Comparison of ENCODE assay signal across 36 cellular contexts in the genomic region with DNA sequence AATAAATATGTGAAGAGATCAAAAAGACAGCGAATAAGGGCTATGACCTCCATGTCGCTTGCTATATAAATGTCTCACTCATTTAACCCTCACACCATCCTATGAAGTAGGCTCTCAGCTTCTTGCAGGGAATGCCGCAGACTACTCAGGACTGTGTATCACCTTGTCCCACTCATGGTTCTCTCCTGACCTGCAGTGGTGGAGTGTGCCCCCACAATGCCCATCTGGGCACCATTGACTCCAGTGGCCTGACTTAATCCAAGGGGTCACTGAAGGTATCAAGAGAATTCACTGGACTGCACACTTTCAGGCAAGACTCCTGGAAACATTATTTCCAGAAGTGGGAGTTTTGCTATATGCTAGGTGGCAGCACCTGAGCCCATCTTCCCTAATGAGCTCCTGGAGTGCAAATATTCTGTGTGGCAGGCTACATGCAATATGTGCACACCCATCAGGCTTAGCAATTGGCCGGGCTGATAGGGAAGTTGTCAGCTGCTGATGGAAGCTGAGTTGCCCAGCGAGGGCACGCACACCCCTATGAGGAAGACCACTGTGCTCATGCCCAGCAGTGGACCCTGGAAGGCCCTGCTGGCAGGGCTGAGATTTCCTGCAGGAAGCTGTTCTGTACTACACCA.
"Had no signal": no experiment of that assay in that cellular context is flagged by ENCODE, and none has a peak within 500 bp of the region (broad histone marks: within the 10 kb centered on the region; RNA-seq: fewer than 3 reads in every experiment).

No MANE protein-coding gene starts in this region.

- H3K4me1 Mint-ChIP-seq: activated B cell treated with CpG ODN at 0.5 μM for 24 hours; activated CD4-positive, alpha-beta memory T cell treated with anti-CD3 and anti-CD28 coated beads, Interleukin-2, amount 10 ng/mL, durations not matched to agents 7 days and 5 days; activated naive CD8-positive, alpha-beta T cell treated with anti-CD3 and anti-CD28 coated beads, Interleukin-2, amount 50 U/mL, for 24 hours; endodermal cell had no signal

- H3K4me1 ChIP-seq: adrenal gland, body of pancreas, foreskin keratinocyte, gastrocnemius medialis had no signal

- DNase-seq: activated B cell treated with CpG ODN at 0.5 μM for 24 hours; activated CD4-positive, alpha-beta memory T cell treated with anti-CD3 and anti-CD28 coated beads, Interleukin-2, amount 10 ng/mL, durations not matched to agents 7 days and 5 days; activated CD4-positive, alpha-beta T cell treated with anti-CD3 and anti-CD28 coated beads for 36 hours; activated CD4-positive, alpha-beta T cell treated with anti-CD3 and anti-CD28 coated beads, Interleukin-2, amount 10 ng/mL, durations not matched to agents 24 days and 14 days; activated CD4-positive, CD25-positive, alpha-beta regulatory T cell treated with anti-CD3 and anti-CD28 coated beads, Interleukin-2, amount 50 U/mL, for 72 hours; activated CD8-positive, alpha-beta memory T cell treated with anti-CD3 and anti-CD28 coated beads, Interleukin-2, amount 50 U/mL, for 48 hours; activated effector memory CD4-positive, alpha-beta T cell treated with anti-CD3 and anti-CD28 coated beads, Interleukin-2, amount 50 U/mL, for 16 hours; activated naive CD4-positive, alpha-beta T cell treated with anti-CD3 and anti-CD28 coated beads for 36 hours; activated naive CD8-positive, alpha-beta T cell treated with anti-CD3 and anti-CD28 coated beads for 36 hours; activated naive CD8-positive, alpha-beta T cell treated with anti-CD3 and anti-CD28 coated beads, Interleukin-2, amount 50 U/mL, for 24 hours; activated T-cell treated with anti-CD3 and anti-CD28 coated beads for 4 hours; activated T-cell treated with anti-CD3 and anti-CD28 coated beads, Interleukin-2, amount 50 U/mL, for 48 hours; adrenal gland; amygdala; aorta; body of pancreas; central memory CD4-positive, alpha-beta T cell; cerebellar nuclear complex; dorsolateral prefrontal cortex; effector memory CD4-positive, alpha-beta T cell; endodermal cell; foreskin keratinocyte; gastrocnemius medialis; glutamatergic neuron; heart left ventricle; T-helper 1 cell; T-helper 17 cell; T1000; WERI-Rb-1 had no signal

- H3K9me3 Mint-ChIP-seq: activated B cell treated with CpG ODN at 0.5 μM for 24 hours; activated CD4-positive, alpha-beta memory T cell treated with anti-CD3 and anti-CD28 coated beads, Interleukin-2, amount 10 ng/mL, durations not matched to agents 7 days and 5 days; activated CD4-positive, alpha-beta T cell treated with anti-CD3 and anti-CD28 coated beads, Interleukin-2, amount 10 ng/mL, durations not matched to agents 24 days and 14 days; activated naive CD4-positive, alpha-beta T cell treated with anti-CD3 and anti-CD28 coated beads for 36 hours; activated naive CD4-positive, alpha-beta T cell treated with anti-CD3 and anti-CD28 coated beads, Interleukin-2, amount 50 U/mL, for 24 hours; activated naive CD8-positive, alpha-beta T cell treated with anti-CD3 and anti-CD28 coated beads for 36 hours; activated naive CD8-positive, alpha-beta T cell treated with anti-CD3 and anti-CD28 coated beads, Interleukin-2, amount 50 U/mL, for 24 hours; activated T-helper 1 cell treated with anti-CD3 and anti-CD28 coated beads, Interleukin-12 subunit alpha, Interleukin-12 subunit beta, Interleukin-2, Interleukin-4 antibody, amounts not matched to agents 30 ng/mL and 10 ng/mL and 1 ng/mL, durations not matched to agents 14 hours and 24 hours and 36 hours; activated T-helper 2 cell treated with anti-CD3 and anti-CD28 coated beads, Interferon-gamma antibody, Interleukin-2, Interleukin-4, amounts not matched to agents 10 μg/mL and 5 μg/mL and 100 μg/mL, durations not matched to agents 14 hours and 24 hours and 36 hours; dendritic cell treated with granulocyte-macrophage colony-stimulating factor and Interleukin-4, amounts not matched to agents 40 ng/mL and 50 ng/mL, for 4 days; T-helper 2 cell treated with Interferon-gamma antibody and Interleukin-4, amounts not matched to agents 5 μg/mL and 100 μg/mL, for 36 hours had no signal

- H3K4me3 ChIP-seq: adrenal gland, body of pancreas, coronary artery, dorsolateral prefrontal cortex, gastrocnemius medialis, heart left ventricle had no signal

- ATAC-seq: activated CD4-positive, alpha-beta T cell treated with anti-CD3 and anti-CD28 coated beads for 36 hours; activated naive CD8-positive, alpha-beta T cell treated with anti-CD3 and anti-CD28 coated beads, Interleukin-2, amount 50 U/mL, for 24 hours; body of pancreas; esophagus mucosa; foreskin keratinocyte; gastrocnemius medialis; heart left ventricle; T-helper 17 cell had no signal

- H3K36me3 ChIP-seq: adrenal gland, gastrocnemius medialis, heart left ventricle, WERI-Rb-1 had no signal

- H3K27me3 ChIP-seq: body of pancreas, foreskin keratinocyte, gastrocnemius medialis had no signal

- H3K27ac Mint-ChIP-seq: activated B cell treated with CpG ODN at 0.5 μM for 24 hours; activated CD4-positive, alpha-beta memory T cell treated with anti-CD3 and anti-CD28 coated beads, Interleukin-2, amount 10 ng/mL, durations not matched to agents 7 days and 5 days; activated CD4-positive, alpha-beta T cell treated with anti-CD3 and anti-CD28 coated beads for 36 hours; activated CD4-positive, alpha-beta T cell treated with anti-CD3 and anti-CD28 coated beads, Interleukin-2, amount 10 ng/mL, durations not matched to agents 24 days and 14 days; activated naive CD4-positive, alpha-beta T cell treated with anti-CD3 and anti-CD28 coated beads for 36 hours; activated naive CD4-positive, alpha-beta T cell treated with anti-CD3 and anti-CD28 coated beads, Interleukin-2, amount 50 U/mL, for 24 hours; activated naive CD8-positive, alpha-beta T cell treated with anti-CD3 and anti-CD28 coated beads for 36 hours; activated naive CD8-positive, alpha-beta T cell treated with anti-CD3 and anti-CD28 coated beads, Interleukin-2, amount 50 U/mL, for 24 hours; activated T-helper 1 cell treated with anti-CD3 and anti-CD28 coated beads, Interleukin-12 subunit alpha, Interleukin-12 subunit beta, Interleukin-2, Interleukin-4 antibody, amounts not matched to agents 30 ng/mL and 10 ng/mL and 1 ng/mL, durations not matched to agents 14 hours and 24 hours and 36 hours; activated T-helper 2 cell treated with anti-CD3 and anti-CD28 coated beads, Interferon-gamma antibody, Interleukin-2, Interleukin-4, amounts not matched to agents 10 μg/mL and 5 μg/mL and 100 μg/mL, durations not matched to agents 14 hours and 24 hours and 36 hours; dendritic cell treated with granulocyte-macrophage colony-stimulating factor and Interleukin-4, amounts not matched to agents 40 ng/mL and 50 ng/mL, for 4 days; endodermal cell; T-helper 17 cell; T-helper 2 cell treated with Interferon-gamma antibody and Interleukin-4, amounts not matched to agents 5 μg/mL and 100 μg/mL, for 36 hours had no signal

- H3K27ac ChIP-seq: adrenal gland, body of pancreas, coronary artery, dorsolateral prefrontal cortex, foreskin keratinocyte, gastrocnemius medialis, heart left ventricle, WERI-Rb-1 had no signal

- H3K27me3 Mint-ChIP-seq: activated B cell treated with CpG ODN at 0.5 μM for 24 hours; activated naive CD4-positive, alpha-beta T cell treated with anti-CD3 and anti-CD28 coated beads, Interleukin-2, amount 50 U/mL, for 24 hours; activated naive CD8-positive, alpha-beta T cell treated with anti-CD3 and anti-CD28 coated beads for 36 hours; activated naive CD8-positive, alpha-beta T cell treated with anti-CD3 and anti-CD28 coated beads, Interleukin-2, amount 50 U/mL, for 24 hours; T-helper 17 cell had no signal

- H3K4me3 Mint-ChIP-seq: activated B cell treated with CpG ODN at 0.5 μM for 24 hours; activated CD4-positive, alpha-beta memory T cell treated with anti-CD3 and anti-CD28 coated beads, Interleukin-2, amount 10 ng/mL, durations not matched to agents 7 days and 5 days; activated CD4-positive, alpha-beta T cell treated with anti-CD3 and anti-CD28 coated beads for 36 hours; activated CD4-positive, alpha-beta T cell treated with anti-CD3 and anti-CD28 coated beads, Interleukin-2, amount 10 ng/mL, durations not matched to agents 24 days and 14 days; activated naive CD4-positive, alpha-beta T cell treated with anti-CD3 and anti-CD28 coated beads for 36 hours; activated naive CD4-positive, alpha-beta T cell treated with anti-CD3 and anti-CD28 coated beads, Interleukin-2, amount 50 U/mL, for 24 hours; activated naive CD8-positive, alpha-beta T cell treated with anti-CD3 and anti-CD28 coated beads for 36 hours; activated naive CD8-positive, alpha-beta T cell treated with anti-CD3 and anti-CD28 coated beads, Interleukin-2, amount 50 U/mL, for 24 hours; activated T-helper 1 cell treated with anti-CD3 and anti-CD28 coated beads, Interleukin-12 subunit alpha, Interleukin-12 subunit beta, Interleukin-2, Interleukin-4 antibody, amounts not matched to agents 30 ng/mL and 10 ng/mL and 1 ng/mL, durations not matched to agents 14 hours and 24 hours and 36 hours; dendritic cell treated with granulocyte-macrophage colony-stimulating factor and Interleukin-4, amounts not matched to agents 40 ng/mL and 50 ng/mL, for 4 days; endodermal cell; T-helper 17 cell; T-helper 2 cell treated with Interferon-gamma antibody and Interleukin-4, amounts not matched to agents 5 μg/mL and 100 μg/mL, for 36 hours had no signal

- H3K9me3 ChIP-seq: adrenal gland, body of pancreas, gastrocnemius medialis, heart left ventricle had no signal

- H3K36me3 Mint-ChIP-seq: activated naive CD4-positive, alpha-beta T cell treated with anti-CD3 and anti-CD28 coated beads, Interleukin-2, amount 50 U/mL, for 24 hours; activated naive CD8-positive, alpha-beta T cell treated with anti-CD3 and anti-CD28 coated beads for 36 hours had no signal
